ENCODE assay signal across 14 cellular contexts in the genomic region with DNA sequence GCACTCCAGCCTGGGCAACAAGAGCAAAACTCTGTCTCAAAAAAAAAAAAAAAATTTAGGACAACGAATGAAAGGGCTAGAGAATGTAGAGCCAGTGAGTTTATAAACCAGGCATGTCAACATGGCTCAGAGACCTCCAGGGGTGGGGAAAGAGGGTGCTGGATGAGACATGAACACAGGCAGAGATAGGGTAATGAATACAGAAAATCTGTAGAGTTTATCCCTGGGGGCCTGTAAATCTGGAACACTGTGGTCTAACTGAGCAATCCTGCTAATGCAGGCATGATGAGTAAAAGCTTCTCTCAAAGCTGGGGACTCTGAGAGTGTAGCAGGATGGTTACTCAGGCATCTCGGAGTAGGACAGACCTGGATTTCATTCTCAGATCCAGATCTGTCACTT. TPM values are rescaled to one million over a fixed set of nuclear protein-coding genes. Genes with fewer than 3 reads are reported as not detected.
DNase-seq lines count a peak whose midpoint lies in the region; ATAC-seq and TF ChIP-seq lines count a peak whose summit lies in the region.
"Had no signal": no experiment of that assay in that cellular context is flagged by ENCODE, and none has a peak within 500 bp of the region (broad histone marks: within the 10 kb centered on the region; RNA-seq: fewer than 3 reads in every experiment).

No MANE protein-coding gene starts in this region.

- DNase-seq in GM04504 (ENCODE audit: low read depth) (peak; percentile 69), ascending aorta (ENCODE audit: low spot score in 2 of 2) (peak in 1 of 2 donors; percentile 71), left cardiac atrium (no peak), GM13976 (ENCODE audit: low spot score) (no peak), lower leg skin (ENCODE audit: low spot score in 2 of 2) (no peak)
- DNase-seq: activated effector memory CD4-positive, alpha-beta T cell treated with Interleukin-2 at 50 U/mL for 16 hours; C1 segment of cervical spinal cord; NCI-H526; stimulated activated CD4-positive, alpha-beta T cell treated with anti-CD3 and anti-CD28 coated beads, Interleukin-2, amount 100 ng/mL, for 24 hours had no signal

- H3K9me3 ChIP-seq in ascending aorta (no peaks in the 10 kb centered on the region), skeletal muscle tissue (ENCODE audit: control insufficient read depth in 3 of 3, low read length in 3 of 3) (no peaks in the 10 kb centered on the region)
- H3K9me3 ChIP-seq: suprapubic skin had no signal

- TF ChIP-seq CTCF in ascending aorta (IDR thresholded peaks at IDR 0.05) (no peak), GM13976 (IDR thresholded peaks at IDR 0.05; ENCODE audit: borderline replicate concordance, control extremely low read depth, extremely low read depth, insufficient read depth, missing control alignments) (no peak), lower leg skin (IDR thresholded peaks at IDR 0.05) (no peak)

- intact Hi-C loops in ascending aorta (cut with DNase I) (loop anchor here (5.0 kb wide), 1 partner anchor 93 kb away; no protein-coding TSS in a partner anchor), left cardiac atrium (cut with DNase I) (loop anchor here in 1 of 2 donors (5.0 kb wide), 1 partner anchor 37 kb away; no protein-coding TSS in a partner anchor), lower leg skin (cut with DNase I; ENCODE audit: low total_unique reads) (no loop called here)

- H3K4me1 ChIP-seq in ascending aorta (peaks cover 4 to 27% of the 10 kb centered on the region in 2 donors), skeletal muscle tissue (ENCODE audit: control insufficient read depth in 3 of 3, insufficient read depth in 3 of 3, low read length in 3 of 3) (peaks cover 12 to 17% (median 13%) of the 10 kb centered on the region in 3 donors)

- H3K36me3 ChIP-seq in ascending aorta (no peaks in the 10 kb centered on the region), skeletal muscle tissue (ENCODE audit: control insufficient read depth in 3 of 3, insufficient read depth in 3 of 3, low read length in 3 of 3) (no peaks in the 10 kb centered on the region)
- H3K36me3 ChIP-seq: suprapubic skin had no signal

- H3K27me3 ChIP-seq in ascending aorta (no peaks in the 10 kb centered on the region), skeletal muscle tissue (ENCODE audit: control insufficient read depth in 3 of 3, insufficient read depth in 3 of 3, low read length in 3 of 3) (no peaks in the 10 kb centered on the region)
- H3K27me3 ChIP-seq: suprapubic skin had no signal

- H3K27ac ChIP-seq in ascending aorta (peak overlapping the region; percentile 91 to 94), skeletal muscle tissue (ENCODE audit: low read depth, low read length) (peak overlapping the region; percentile 73)

- no peak for TF ChIP-seq POLR2A in lower leg skin (IDR thresholded peaks at IDR 0.05)

- 39% methylated on average over 2 of the region's 2 CpGs for WGBS in lower leg skin, 2 donors

- in situ Hi-C loops in GM13976 (cut with MboI; ENCODE audit: low sequenced_read_pairs, unreplicated experiment) = no loop called here

- ATAC-seq in left cardiac atrium (peak; percentile 32 to 38), GM19397 (IDR thresholded peaks at IDR 0.05; ENCODE audit: unreplicated experiment) (no peak), GM21576 (IDR thresholded peaks at IDR 0.05; ENCODE audit: unreplicated experiment) (no peak)
- ATAC-seq: natural killer cell treated with Interleukin-12 subunit alpha and Interleukin-12 subunit beta and Interleukin-15 and Interleukin-18, amount 100 ng/mL, for 72 hours had no signal

- H3K4me3 ChIP-seq in ascending aorta (no peak overlapping the region), skeletal muscle tissue (ENCODE audit: low read length in 3 of 3) (no peak overlapping the region), lower leg skin (ENCODE audit: low read depth, poor library complexity, severe bottlenecking) (no peak overlapping the region)
- H3K4me3 ChIP-seq: suprapubic skin had no signal

- H3K9ac ChIP-seq in skeletal muscle tissue (ENCODE audit: low read depth in 1 of 3, low read length in 3 of 3) = no peak overlapping the region

RNA-seq across cellular contexts. Expression of a gene that starts 59.2 kb away (rescaled TPM):
- total RNA-seq in ascending aorta (1,691 TPM), left cardiac atrium (100 to 1,000 TPM in 1 of 2 donors, 10 to 100 TPM in 1; 91.7 to 185 TPM), skeletal muscle tissue (99.7 TPM), lower leg skin (10 to 100 TPM in 3 of 4 donors, 1 to 10 TPM in 1; 8.7 to 69.5 (median 28.2) TPM)

Comparison
In these comparisons a context has a peak if more than half of its experiments do, and no peak if none do; other contexts are left out.
1. ATAC-seq: peak in left cardiac atrium (2 of 2); none in GM19397 (single experiment) and GM21576 (single experiment).